23 cellular contexts compared by ENCODE assay signal in the genomic region with DNA sequence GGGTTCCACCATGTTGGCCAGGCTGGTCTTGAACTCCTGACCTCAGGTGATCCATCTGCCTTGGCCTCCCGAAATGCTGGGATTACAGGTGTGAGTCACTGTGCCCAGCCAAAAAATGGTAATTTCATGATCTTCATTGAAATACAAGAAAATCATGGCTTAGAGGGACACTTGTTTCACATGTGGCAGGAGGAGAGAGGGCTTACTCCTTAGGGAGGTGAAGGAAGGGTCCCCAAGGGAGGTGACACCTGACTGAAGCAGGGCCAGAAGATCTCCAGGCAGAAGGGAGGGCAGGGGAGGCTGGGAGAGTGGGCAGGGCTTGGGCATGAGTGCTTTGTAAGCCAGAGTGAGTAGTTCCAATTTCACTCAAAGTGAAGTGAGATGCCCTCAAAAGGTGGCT. TPM values are rescaled to one million over a fixed set of nuclear protein-coding genes. Genes with fewer than 3 reads are reported as not detected.
"Had no signal": no experiment of that assay in that cellular context is flagged by ENCODE, and none has a peak within 500 bp of the region (broad histone marks: within the 10 kb centered on the region; RNA-seq: fewer than 3 reads in every experiment).

No MANE protein-coding gene starts in this region.

- H3K27ac Mint-ChIP-seq: activated B cell treated with CpG ODN at 0.5 μM for 24 hours; activated naive CD4-positive, alpha-beta T cell treated with anti-CD3 and anti-CD28 coated beads for 36 hours; activated naive CD8-positive, alpha-beta T cell treated with anti-CD3 and anti-CD28 coated beads, Interleukin-2, amount 10 ng/mL, durations not matched to agents 7 days and 5 days; endodermal cell; T-helper 2 cell treated with Interferon-gamma antibody and Interleukin-4, amounts not matched to agents 5 μg/mL and 100 μg/mL, for 36 hours had no signal

- H3K9me3 ChIP-seq: ascending aorta, esophagus muscularis mucosa, heart right ventricle, suprapubic skin, tibial artery had no signal

- H3K4me1 ChIP-seq: ascending aorta, foreskin keratinocyte had no signal

- H3K9me3 Mint-ChIP-seq: activated B cell treated with CpG ODN at 0.5 μM for 24 hours; activated naive CD4-positive, alpha-beta T cell treated with anti-CD3 and anti-CD28 coated beads for 36 hours; activated T-helper 1 cell treated with anti-CD3 and anti-CD28 coated beads, Interleukin-12 subunit alpha, Interleukin-12 subunit beta, Interleukin-2, Interleukin-4 antibody, amounts not matched to agents 30 ng/mL and 10 ng/mL and 1 ng/mL, durations not matched to agents 14 hours and 24 hours and 36 hours; neural crest cell; T-helper 2 cell treated with Interferon-gamma antibody and Interleukin-4, amounts not matched to agents 5 μg/mL and 100 μg/mL, for 36 hours had no signal

- H3K36me3 ChIP-seq: ascending aorta, brain microvascular endothelial cell, esophagus muscularis mucosa, suprapubic skin, tibial artery had no signal

- ATAC-seq: foreskin keratinocyte, heart right ventricle, left ventricle myocardium superior, right cardiac atrium had no signal

- H3K4me3 Mint-ChIP-seq: activated B cell treated with CpG ODN at 0.5 μM for 24 hours; activated naive CD4-positive, alpha-beta T cell treated with anti-CD3 and anti-CD28 coated beads for 36 hours; activated naive CD8-positive, alpha-beta T cell treated with anti-CD3 and anti-CD28 coated beads, Interleukin-2, amount 10 ng/mL, durations not matched to agents 7 days and 5 days; activated T-helper 1 cell treated with anti-CD3 and anti-CD28 coated beads, Interleukin-12 subunit alpha, Interleukin-12 subunit beta, Interleukin-2, Interleukin-4 antibody, amounts not matched to agents 30 ng/mL and 10 ng/mL and 1 ng/mL, durations not matched to agents 14 hours and 24 hours and 36 hours; endodermal cell; neural crest cell; T-helper 2 cell treated with Interferon-gamma antibody and Interleukin-4, amounts not matched to agents 5 μg/mL and 100 μg/mL, for 36 hours had no signal

- DNase-seq: activated B cell treated with CpG ODN at 0.5 μM for 24 hours; activated naive CD4-positive, alpha-beta T cell treated with anti-CD3 and anti-CD28 coated beads for 36 hours; activated naive CD8-positive, alpha-beta T cell treated with anti-CD3 and anti-CD28 coated beads, Interleukin-2, amount 10 ng/mL, durations not matched to agents 7 days and 5 days; activated T-cell treated with anti-CD3 and anti-CD28 coated beads for 4 hours; brain microvascular endothelial cell; caudate nucleus; endodermal cell; foreskin keratinocyte; heart right ventricle; left ventricle myocardium superior; occipital lobe; right cardiac atrium; stimulated activated CD4-positive, alpha-beta T cell treated with anti-CD3 and anti-CD28 coated beads, Interleukin-2, amount 100 ng/mL, for 48 hours had no signal

- H3K4me3 ChIP-seq: ascending aorta, esophagus muscularis mucosa, heart right ventricle, suprapubic skin, tibial artery had no signal

- H3K27ac ChIP-seq: ascending aorta, brain microvascular endothelial cell, esophagus muscularis mucosa, foreskin keratinocyte, heart right ventricle, suprapubic skin, tibial artery had no signal

- H3K27me3 ChIP-seq: ascending aorta had no signal

- H3K4me1 Mint-ChIP-seq: endodermal cell, neural crest cell had no signal

RNA-seq across cellular contexts. Expression of gene ITGAX, which starts 20.0 kb away (rescaled TPM):
- total RNA-seq: foreskin keratinocyte, neural crest cell had no signal
- polyA plus RNA-seq: foreskin keratinocyte had no signal

RNA-seq across cellular contexts. Expression of gene ITGAD, which starts 58.2 kb away (rescaled TPM):
- total RNA-seq: activated naive CD4-positive, alpha-beta T cell treated with anti-CD3 and anti-CD28 coated beads for 36 hours; activated T-helper 1 cell treated with anti-CD3 and anti-CD28 coated beads, Interleukin-12 subunit alpha, Interleukin-12 subunit beta, Interleukin-2, Interleukin-4 antibody, amounts not matched to agents 30 ng/mL and 10 ng/mL and 1 ng/mL, durations not matched to agents 14 hours and 24 hours and 36 hours; ascending aorta; endodermal cell; foreskin keratinocyte; glomerular endothelial cell; left ventricle myocardium superior; lung microvascular endothelial cell; neural crest cell; occipital lobe; right cardiac atrium; suprapubic skin; ureter had no signal
- polyA plus RNA-seq: foreskin keratinocyte, right cardiac atrium had no signal
